Comparison of ENCODE assay signal across 9 cellular contexts in genomic region chr6:154017786-154018185, GRCh38. TPM values are rescaled to one million over a fixed set of nuclear protein-coding genes. Genes with fewer than 3 reads are reported as not detected.
"Had no signal": no experiment of that assay in that cellular context is flagged by ENCODE, and none has a peak within 500 bp of the region (broad histone marks: within the 10 kb centered on the region; RNA-seq: fewer than 3 reads in every experiment).

No MANE protein-coding gene starts in this region.

- H3K4me2 ChIP-seq: GM23338 had no signal

- H3K27ac ChIP-seq: GM23248 had no signal

- DNase-seq: GM23248, GOT3, H7, H9, HCEC 1CT, HFFc6 had no signal

- H3K36me3 ChIP-seq: HAP-1 had no signal

- H2AFZ ChIP-seq: GM23248, GM23338 had no signal

- H3K4me3 ChIP-seq: GM23248, GM23338, HAP-1 had no signal

- H3K9ac ChIP-seq: GM23248 had no signal

- H3K9me3 ChIP-seq: HAP-1 had no signal

RNA-seq across cellular contexts. Expression of gene OPRM1, which starts 21.3 kb away (rescaled TPM):
- polyA plus RNA-seq: GM23248, GM23338, H1 had no signal
